In genomic region chr19:3459322-3459881, GRCh38 we compare ENCODE assay signal across 8 cellular contexts. TPM values are rescaled to one million over a fixed set of nuclear protein-coding genes. Genes with fewer than 3 reads are reported as not detected.
DNase-seq lines count a peak whose midpoint lies in the region; ATAC-seq and TF ChIP-seq lines count a peak whose summit lies in the region.
"Had no signal": no experiment of that assay in that cellular context is flagged by ENCODE, and none has a peak within 500 bp of the region (broad histone marks: within the 10 kb centered on the region; RNA-seq: fewer than 3 reads in every experiment).

No MANE protein-coding gene starts in this region.

- no peaks in the 10 kb centered on the region for H3K27me3 Mint-ChIP-seq in activated CD4-positive, alpha-beta T cell treated with anti-CD3 and anti-CD28 coated beads for 36 hours

- no peak for TF ChIP-seq RAD21 in liver (IDR thresholded peaks at IDR 0.05)

- peak overlapping the region in 1 of 2 donors; percentile 53 for H3K9ac ChIP-seq in liver (ENCODE audit: low read depth in 1 of 2, low read length in 2 of 2)

- intact Hi-C loops in activated CD4-positive, alpha-beta T cell treated with anti-CD3 and anti-CD28 coated beads for 36 hours (cut with DNase I, micrococcal nuclease): no loop called here

- H3K4me1 Mint-ChIP-seq in activated CD4-positive, alpha-beta T cell treated with anti-CD3 and anti-CD28 coated beads for 36 hours: no peaks in the 10 kb centered on the region

- no peak for TF ChIP-seq CTCF in liver (IDR thresholded peaks at IDR 0.05; ENCODE audit: low read depth, low read length, missing input control)
- TF ChIP-seq CTCF in tibial nerve (IDR thresholded peaks at IDR 0.05): no peak

- H3K27ac ChIP-seq in liver (ENCODE audit: low read depth in 1 of 2, low read length in 2 of 2) (peak overlapping the region; percentile 82 to 94), tibial nerve (peak overlapping the region; percentile 66 to 92 (median 79))

- peak in 1 of 2 donors; percentile 71 for TF ChIP-seq EP300 in tibial nerve (IDR thresholded peaks at IDR 0.05)

- 29% methylated on average over 15 of the region's 15 CpGs for WGBS in liver
- 3 to 9% methylated on average over 10 to 15 of the region's 15 CpGs for WGBS in tibial nerve, 2 donors

- H3K4me3 ChIP-seq in liver (ENCODE audit: low read depth in 1 of 3, low read length in 3 of 3) (no peak overlapping the region), tibial nerve (peak overlapping the region in 1 of 4 donors; percentile 9)

- H3K9me3 ChIP-seq in liver (ENCODE audit: control insufficient read depth in 4 of 4, low read length in 3 of 4) (no peaks in the 10 kb centered on the region), tibial nerve (no peaks in the 10 kb centered on the region)

- CTCF ChIA-PET in activated CD4-positive, alpha-beta T cell treated with anti-CD3 and anti-CD28 coated beads for 36 hours (lab: Charles Lee): interaction anchor here (0.6 to 0.7 kb wide), 2 partner anchors 25 to 125 kb away, joined by 3 to 4 read pairs; no protein-coding TSS in a partner anchor

- no peak for ATAC-seq in activated CD4-positive, alpha-beta T cell treated with anti-CD3 and anti-CD28 coated beads for 36 hours

- peaks cover 5% of the 10 kb centered on the region for H3K36me3 Mint-ChIP-seq in activated CD4-positive, alpha-beta T cell treated with anti-CD3 and anti-CD28 coated beads for 36 hours (ENCODE audit: low read depth)

- H3K36me3 ChIP-seq in liver (ENCODE audit: control insufficient read depth in 4 of 4, insufficient read depth in 3 of 4, low read depth in 1 of 4, low read length in 3 of 4) (peaks cover 17 to 38% (median 19%) of the 10 kb centered on the region in 4 donors), tibial nerve (peaks cover 7 to 62% (median 8%) of the 10 kb centered on the region in 3 donors)

- DNase-seq in NAMALWA (ENCODE audit: low spot score) (peak; percentile 35), dermis microvascular lymphatic vessel endothelial cell (ENCODE audit: low read depth in 2 of 2) (peak; percentile 80 to 96), tibial nerve (ENCODE audit: low spot score in 2 of 2) (peak; percentile 83 to 87), SK-N-DZ (ENCODE audit: low spot score) (no peak)
- DNase-seq in activated CD4-positive, alpha-beta T cell treated with anti-CD3 and anti-CD28 coated beads, Interleukin-2, amount 50 U/mL, for 48 hours: no peak
- no peak for DNase-seq in activated CD4-positive, alpha-beta T cell treated with anti-CD3 and anti-CD28 coated beads for 36 hours
- DNase-seq: NCI-H2171 treated with DMSO at 0.1 percent for 48 hours had no signal

- no peak for TF ChIP-seq POLR2A in tibial nerve (IDR thresholded peaks at IDR 0.05)

- no peak overlapping the region for H3K4me3 Mint-ChIP-seq in activated CD4-positive, alpha-beta T cell treated with anti-CD3 and anti-CD28 coated beads for 36 hours

- no peaks in the 10 kb centered on the region for H3K9me3 Mint-ChIP-seq in activated CD4-positive, alpha-beta T cell treated with anti-CD3 and anti-CD28 coated beads for 36 hours (ENCODE audit: low read depth)

- H3K27me3 ChIP-seq in liver (ENCODE audit: control insufficient read depth in 4 of 4, insufficient read depth in 4 of 4, low read length in 3 of 4): no peaks in the 10 kb centered on the region
- H3K27me3 ChIP-seq in tibial nerve: no peaks in the 10 kb centered on the region

- H3K4me1 ChIP-seq in liver (ENCODE audit: control insufficient read depth in 4 of 4, insufficient read depth in 4 of 4, low read length in 3 of 4) (peaks cover 4 to 35% (median 18%) of the 10 kb centered on the region in 4 donors), tibial nerve (peaks cover 5 to 64% (median 29%) of the 10 kb centered on the region in 4 donors)

- POLR2A ChIA-PET in activated CD4-positive, alpha-beta T cell treated with anti-CD3 and anti-CD28 coated beads for 36 hours (lab: Charles Lee): no interaction called here

- no peak overlapping the region for H3K27ac Mint-ChIP-seq in activated CD4-positive, alpha-beta T cell treated with anti-CD3 and anti-CD28 coated beads for 36 hours

TF ChIP-seq in liver, 16 proteins besides CTCF, POLR2A, EP300 and RAD21 (continues in another document):
- TF ChIP-seq FOXA2 (IDR thresholded peaks at IDR 0.05): no peak
- peak; percentile 17 to 45 for TF ChIP-seq JUND (IDR thresholded peaks at IDR 0.05)
- peak; percentile 72 to 73 for TF ChIP-seq RXRA (IDR thresholded peaks at IDR 0.05)
- no peak for TF ChIP-seq MAX (IDR thresholded peaks at IDR 0.05)
- TF ChIP-seq REST (IDR thresholded peaks at IDR 0.05): no peak
- TF ChIP-seq NR2F2 (IDR thresholded peaks at IDR 0.05): peak; percentile 25
- no peak for TF ChIP-seq TAF1 (conservative IDR thresholded peaks at IDR 0.05)
- no peak for TF ChIP-seq EGR1 (IDR thresholded peaks at IDR 0.05; ENCODE audit: low read depth in 2 of 2)
- TF ChIP-seq FOXA1 (IDR thresholded peaks at IDR 0.05): no peak
- no peak for TF ChIP-seq HNF4G (IDR thresholded peaks at IDR 0.05)
- no peak for TF ChIP-seq HNF4A (conservative IDR thresholded peaks at IDR 0.05)
- TF ChIP-seq, protein P1, sequence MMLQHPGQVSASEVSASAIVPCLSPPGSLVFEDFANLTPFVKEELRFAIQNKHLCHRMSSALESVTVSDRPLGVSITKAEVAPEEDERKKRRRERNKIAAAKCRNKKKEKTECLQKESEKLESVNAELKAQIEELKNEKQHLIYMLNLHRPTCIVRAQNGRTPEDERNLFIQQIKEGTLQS (IDR thresholded peaks at IDR 0.05): no peak
- no peak for TF ChIP-seq YY1 (IDR thresholded peaks at IDR 0.05)
- peak; percentile 14 for TF ChIP-seq SP1 (IDR thresholded peaks at IDR 0.05)
- peak in 1 of 2 donors; percentile 43 for TF ChIP-seq GABPA (IDR thresholded peaks at IDR 0.05 in 1 of 2, conservative IDR thresholded peaks at IDR 0.05 in 1 of 2)

RNA-seq across cellular contexts. Expression of gene SMIM24, which starts 20.9 kb away (rescaled TPM):
- total RNA-seq in dermis microvascular lymphatic vessel endothelial cell (not detected in 2 replicates), liver (1 to 10 TPM in 1 of 2 donors, under 1 TPM in 1; 0.17 to 2.8 TPM), tibial nerve (not detected)
- polyA plus RNA-seq in liver: 10 to 100 TPM in 1 of 2 donors, 1 to 10 TPM in 1; 2.7 to 13.7 TPM
- total RNA-seq in activated CD4-positive, alpha-beta T cell treated with anti-CD3 and anti-CD28 coated beads for 36 hours: under 1 TPM in 1 of 2 experiments, not detected in 1; 0.49 TPM
- 1.3 TPM in 1 of 2 replicates, not detected in the other for polyA plus RNA-seq in SK-N-DZ (2014; cell fraction: cytosol; rRNA removed)
- polyA plus RNA-seq in SK-N-DZ (2014; cell fraction: nucleus; rRNA removed): 1.9 TPM in 1 of 2 replicates, not detected in the other

RNA-seq across cellular contexts. Expression of gene SMIM44, which starts 23.8 kb away (rescaled TPM):
- total RNA-seq in dermis microvascular lymphatic vessel endothelial cell (not detected in 2 replicates), liver (not detected), tibial nerve (not detected)
- not detected for polyA plus RNA-seq in liver
- not detected for total RNA-seq in activated CD4-positive, alpha-beta T cell treated with anti-CD3 and anti-CD28 coated beads for 36 hours
- not detected in 2 replicates for polyA plus RNA-seq in SK-N-DZ (2014; cell fraction: cytosol; rRNA removed)
- polyA plus RNA-seq in SK-N-DZ (2014; cell fraction: nucleus; rRNA removed): not detected in 2 replicates

RNA-seq across cellular contexts. Expression of gene DOHH, which starts 41.1 kb away (rescaled TPM):
- total RNA-seq in dermis microvascular lymphatic vessel endothelial cell (8.6 and 13.9 TPM in 2 replicates), liver (10 to 100 TPM in 1 of 2 donors, 1 to 10 TPM in 1; 8.1 to 12.0 TPM), tibial nerve (10 to 100 TPM; 19.7 to 30.3 (median 23.0) TPM)
- 10 to 100 TPM in 1 of 2 donors, 1 to 10 TPM in 1; 1.4 to 10.2 TPM for polyA plus RNA-seq in liver
- total RNA-seq in activated CD4-positive, alpha-beta T cell treated with anti-CD3 and anti-CD28 coated beads for 36 hours: 10 to 100 TPM in 1 of 2 experiments, 1 to 10 TPM in 1; 9.6 to 15.4 TPM
- polyA plus RNA-seq in SK-N-DZ (2014; cell fraction: cytosol; rRNA removed): 9.7 and 19.7 TPM in 2 replicates
- 12.6 and 14.5 TPM in 2 replicates for polyA plus RNA-seq in SK-N-DZ (2014; cell fraction: nucleus; rRNA removed)

RNA-seq across cellular contexts. Expression of gene FZR1, which starts 46.7 kb away (rescaled TPM):
- total RNA-seq in dermis microvascular lymphatic vessel endothelial cell (28.4 and 29.8 TPM in 2 replicates), liver (10 to 100 TPM; 17.0 to 27.3 TPM), tibial nerve (10 to 100 TPM; 18.6 to 31.8 (median 25.7) TPM)
- polyA plus RNA-seq in liver: 10 to 100 TPM; 18.0 to 22.5 TPM
- 10 to 100 TPM; 40.8 to 50.7 TPM for total RNA-seq in activated CD4-positive, alpha-beta T cell treated with anti-CD3 and anti-CD28 coated beads for 36 hours
- 25.4 and 30.6 TPM in 2 replicates for polyA plus RNA-seq in SK-N-DZ (2014; cell fraction: cytosol; rRNA removed)
- 48.4 and 51.8 TPM in 2 replicates for polyA plus RNA-seq in SK-N-DZ (2014; cell fraction: nucleus; rRNA removed)

Comparison
In these comparisons a context has a peak if more than half of its experiments do, and no peak if none do; other contexts are left out.
1. DNase-seq: peak in NAMALWA (single experiment), dermis microvascular lymphatic vessel endothelial cell (2 of 2) and tibial nerve (2 of 2); none in activated CD4-positive, alpha-beta T cell treated with anti-CD3 and anti-CD28 coated beads, Interleukin-2, amount 50 U/mL, for 48 hours (0 of 2), activated CD4-positive, alpha-beta T cell treated with anti-CD3 and anti-CD28 coated beads for 36 hours (single experiment) and SK-N-DZ (single experiment).